In genomic region chr4:1972414-1972813, GRCh38 we compare ENCODE assay signal across 20 cellular contexts.
"Had no signal": no experiment of that assay in that cellular context is flagged by ENCODE, and none has a peak within 500 bp of the region (broad histone marks: within the 10 kb centered on the region; RNA-seq: fewer than 3 reads in every experiment).

No MANE protein-coding gene starts in this region.

- H3K4me1 Mint-ChIP-seq: activated naive CD8-positive, alpha-beta T cell treated with anti-CD3 and anti-CD28 coated beads for 36 hours; neural progenitor cell had no signal

- H3K9me3 ChIP-seq: lower lobe of right lung, mucosa of descending colon, prostate gland, transverse colon, vagina had no signal

- H3K9ac ChIP-seq: neural progenitor cell had no signal

- H3K27me3 ChIP-seq: foreskin keratinocyte, neural progenitor cell, transverse colon, vagina had no signal

- H3K27ac Mint-ChIP-seq: activated CD4-positive, alpha-beta memory T cell treated with anti-CD3 and anti-CD28 coated beads for 36 hours; neural progenitor cell; stimulated activated naive CD8-positive, alpha-beta T cell treated with anti-CD3 and anti-CD28 coated beads, Interleukin-15, Interleukin-2, amounts not matched to agents 100 ng/mL and 50 ng/mL, for 24 hours; T-helper 17 cell had no signal

- H3K4me3 ChIP-seq: lower lobe of right lung, mucosa of descending colon, neural progenitor cell, prostate gland, transverse colon, vagina had no signal

- H3K27me3 Mint-ChIP-seq: activated CD4-positive, alpha-beta memory T cell treated with anti-CD3 and anti-CD28 coated beads for 36 hours; activated naive CD8-positive, alpha-beta T cell treated with anti-CD3 and anti-CD28 coated beads for 36 hours; stimulated activated naive CD8-positive, alpha-beta T cell treated with anti-CD3 and anti-CD28 coated beads, Interleukin-15, Interleukin-2, amounts not matched to agents 100 ng/mL and 50 ng/mL, for 24 hours; T-helper 17 cell had no signal

- H3K4me3 Mint-ChIP-seq: activated CD4-positive, alpha-beta memory T cell treated with anti-CD3 and anti-CD28 coated beads for 36 hours; activated naive CD8-positive, alpha-beta T cell treated with anti-CD3 and anti-CD28 coated beads for 36 hours; neural progenitor cell; stimulated activated naive CD8-positive, alpha-beta T cell treated with anti-CD3 and anti-CD28 coated beads, Interleukin-15, Interleukin-2, amounts not matched to agents 100 ng/mL and 50 ng/mL, for 24 hours had no signal

- ATAC-seq: foreskin keratinocyte, lower lobe of right lung, mucosa of descending colon, T-helper 17 cell had no signal

- FAIRE-seq: kidney had no signal

- H3K4me1 ChIP-seq: foreskin keratinocyte, neural progenitor cell, prostate gland, transverse colon, vagina had no signal

- H3K9me3 Mint-ChIP-seq: activated CD4-positive, alpha-beta memory T cell treated with anti-CD3 and anti-CD28 coated beads for 36 hours; activated naive CD8-positive, alpha-beta T cell treated with anti-CD3 and anti-CD28 coated beads for 36 hours; neural progenitor cell; stimulated activated naive CD8-positive, alpha-beta T cell treated with anti-CD3 and anti-CD28 coated beads, Interleukin-15, Interleukin-2, amounts not matched to agents 100 ng/mL and 50 ng/mL, for 24 hours had no signal

- DNase-seq: activated CD4-positive, alpha-beta memory T cell treated with anti-CD3 and anti-CD28 coated beads for 36 hours; activated CD4-positive, alpha-beta T cell treated with anti-CD3 and anti-CD28 coated beads for 48 hours; activated naive CD4-positive, alpha-beta T cell treated with Interleukin-2 at 50 U/mL for 16 hours; activated naive CD8-positive, alpha-beta T cell treated with anti-CD3 and anti-CD28 coated beads for 36 hours; activated T-cell treated with anti-CD3 and anti-CD28 coated beads, Interleukin-2, amount 50 U/mL, for 48 hours; dermis blood vessel endothelial cell; effector memory CD4-positive, alpha-beta T cell; foreskin keratinocyte; kidney; lower lobe of right lung; mesendoderm; mucosa of descending colon; stimulated activated CD4-positive, alpha-beta T cell treated with anti-CD3 and anti-CD28 coated beads, Interleukin-4, amount 100 ng/mL, for 4 hours; substantia nigra; T-helper 17 cell; transverse colon had no signal

- H3K36me3 ChIP-seq: neural progenitor cell, prostate gland had no signal
